ENCODE assay signal across 8 cellular contexts in genomic region chr11:122852071-122852831, GRCh38. TPM values are rescaled to one million over a fixed set of nuclear protein-coding genes. Genes with fewer than 3 reads are reported as not detected.
DNase-seq lines count a peak whose midpoint lies in the region; ATAC-seq and TF ChIP-seq lines count a peak whose summit lies in the region.
"Had no signal": no experiment of that assay in that cellular context is flagged by ENCODE, and none has a peak within 500 bp of the region (broad histone marks: within the 10 kb centered on the region; RNA-seq: fewer than 3 reads in every experiment).

No MANE protein-coding gene starts in this region.

- H3K36me3 ChIP-seq in left ventricle myocardium inferior, result no peaks in the 10 kb centered on the region
- H3K36me3 ChIP-seq: stomach had no signal

- H3K9me3 ChIP-seq in left ventricle myocardium inferior (replicated peaks), result no peaks in the 10 kb centered on the region
- H3K9me3 ChIP-seq: stomach had no signal

- H3K9me3 Mint-ChIP-seq in activated CD8-positive, alpha-beta T cell treated with anti-CD3 and anti-CD28 coated beads, Interleukin-2, amount 10 ng/mL, durations not matched to agents 7 days and 5 days (ENCODE audit: insufficient read depth), result no peaks in the 10 kb centered on the region

- peak overlapping the region; percentile 82 for H3K27ac Mint-ChIP-seq in activated CD8-positive, alpha-beta T cell treated with anti-CD3 and anti-CD28 coated beads, Interleukin-2, amount 10 ng/mL, durations not matched to agents 7 days and 5 days

- CTCF ChIA-PET in activated CD8-positive, alpha-beta T cell treated with anti-CD3 and anti-CD28 coated beads, Interleukin-2, amount 10 ng/mL, durations not matched to agents 7 days and 5 days (lab: Charles Lee), result interaction anchor here (0.9 to 15.0 kb wide), 38 partner anchors 8 to 312 kb away, joined by 3 to 469 read pairs (median 8); partner anchors contain the start of genes CRTAM, JHY and UBASH3B

- POLR2A ChIA-PET in activated CD8-positive, alpha-beta T cell treated with anti-CD3 and anti-CD28 coated beads, Interleukin-2, amount 10 ng/mL, durations not matched to agents 7 days and 5 days (lab: Charles Lee), result interaction anchor here (0.6 to 4.1 kb wide), 12 partner anchors 9 to 219 kb away, joined by 3 to 43 read pairs (median 4); partner anchors contain the start of gene CRTAM

- DNase-seq in HT1080 (ENCODE audit: low read depth) (peak; percentile 52), epithelial cell of prostate (ENCODE audit: low read depth, low spot score) (no peak), left ventricle myocardium inferior (no peak), LoVo (ENCODE audit: low spot score) (no peak)
- peak; percentile 64 for DNase-seq in activated CD8-positive, alpha-beta T cell treated with anti-CD3 and anti-CD28 coated beads, Interleukin-2, amount 10 ng/mL, durations not matched to agents 7 days and 5 days
- DNase-seq in stimulated activated CD4-positive, alpha-beta T cell treated with anti-CD3 and anti-CD28 coated beads, Interleukin-4, amount 100 ng/mL, for 24 hours, result peak; percentile 45
- no peak for DNase-seq in effector CD8-positive, alpha-beta T cell (lab: John Stamatoyannopoulos, UW)
- DNase-seq: stomach had no signal

- peaks cover 27% of the 10 kb centered on the region for H3K36me3 Mint-ChIP-seq in activated CD8-positive, alpha-beta T cell treated with anti-CD3 and anti-CD28 coated beads, Interleukin-2, amount 10 ng/mL, durations not matched to agents 7 days and 5 days (ENCODE audit: low read depth)

- H3K27me3 Mint-ChIP-seq in activated CD8-positive, alpha-beta T cell treated with anti-CD3 and anti-CD28 coated beads, Interleukin-2, amount 10 ng/mL, durations not matched to agents 7 days and 5 days (ENCODE audit: low read depth), result no peaks in the 10 kb centered on the region

- H3K27me3 ChIP-seq in left ventricle myocardium inferior (ENCODE audit: low read depth), result peaks cover 46% of the 10 kb centered on the region

- intact Hi-C loops in left ventricle myocardium inferior (cut with micrococcal nuclease), result no loop called here

- H3K4me3 ChIP-seq in left ventricle myocardium inferior, result no peak overlapping the region
- H3K4me3 ChIP-seq: stomach had no signal

- ATAC-seq in activated CD8-positive, alpha-beta T cell treated with anti-CD3 and anti-CD28 coated beads, Interleukin-2, amount 10 ng/mL, durations not matched to agents 7 days and 5 days, result peak; percentile 29

- peak overlapping the region; percentile 54 for H3K4me3 Mint-ChIP-seq in activated CD8-positive, alpha-beta T cell treated with anti-CD3 and anti-CD28 coated beads, Interleukin-2, amount 10 ng/mL, durations not matched to agents 7 days and 5 days

- no peak for TF ChIP-seq CTCF in left ventricle myocardium inferior (IDR thresholded peaks at IDR 0.05; ENCODE audit: borderline replicate concordance)

- peaks cover 75% of the 10 kb centered on the region for H3K4me1 Mint-ChIP-seq in activated CD8-positive, alpha-beta T cell treated with anti-CD3 and anti-CD28 coated beads, Interleukin-2, amount 10 ng/mL, durations not matched to agents 7 days and 5 days (ENCODE audit: low read depth)

- H3K27ac ChIP-seq in epithelial cell of prostate, result peak overlapping the region; percentile 44
- H3K27ac ChIP-seq in left ventricle myocardium inferior (replicated peaks), result no peak overlapping the region
- H3K27ac ChIP-seq: stomach had no signal

- no peaks in the 10 kb centered on the region for H3K4me1 ChIP-seq in left ventricle myocardium inferior

RNA-seq across cellular contexts. Expression of gene CRTAM, which starts 14.0 kb away (rescaled TPM):
- not detected in 2 replicates for total RNA-seq in HT1080 (2014; rRNA removed; shearing (Covaris generic))
- polyA plus RNA-seq in HT1080 (2015; cell fraction: cytosol; rRNA removed), result 0.02 TPM in 1 of 2 replicates, not detected in the other
- polyA plus RNA-seq in HT1080 (2015; cell fraction: nucleus; rRNA removed), result 0.08 TPM in 1 of 2 replicates, not detected in the other
- 1 to 10 TPM; 8.0 TPM for total RNA-seq in activated CD8-positive, alpha-beta T cell treated with anti-CD3 and anti-CD28 coated beads, Interleukin-2, amount 10 ng/mL, durations not matched to agents 7 days and 5 days
- not detected for total RNA-seq in left ventricle myocardium inferior

RNA-seq across cellular contexts. Expression of gene JHY, which starts 30.3 kb away (rescaled TPM):
- total RNA-seq in HT1080 (2014; rRNA removed; shearing (Covaris generic)), result 1.7 and 2.1 TPM in 2 replicates
- 1.7 and 2.3 TPM in 2 replicates for polyA plus RNA-seq in HT1080 (2015; cell fraction: cytosol; rRNA removed)
- polyA plus RNA-seq in HT1080 (2015; cell fraction: nucleus; rRNA removed), result 1.4 and 1.6 TPM in 2 replicates
- 1 to 10 TPM; 1.5 to 1.6 TPM for total RNA-seq in activated CD8-positive, alpha-beta T cell treated with anti-CD3 and anti-CD28 coated beads, Interleukin-2, amount 10 ng/mL, durations not matched to agents 7 days and 5 days
- 1.8 TPM for total RNA-seq in left ventricle myocardium inferior

Comparison
In these comparisons a context has a peak if more than half of its experiments do, and no peak if none do; other contexts are left out.
1. DNase-seq: peak in HT1080 (single experiment), activated CD8-positive, alpha-beta T cell treated with anti-CD3 and anti-CD28 coated beads, Interleukin-2, amount 10 ng/mL, durations not matched to agents 7 days and 5 days (single experiment) and stimulated activated CD4-positive, alpha-beta T cell treated with anti-CD3 and anti-CD28 coated beads, Interleukin-4, amount 100 ng/mL, for 24 hours (single experiment); none in epithelial cell of prostate (single experiment), left ventricle myocardium inferior (single experiment), LoVo (single experiment) and effector CD8-positive, alpha-beta T cell (single experiment).